In the genomic region with DNA sequence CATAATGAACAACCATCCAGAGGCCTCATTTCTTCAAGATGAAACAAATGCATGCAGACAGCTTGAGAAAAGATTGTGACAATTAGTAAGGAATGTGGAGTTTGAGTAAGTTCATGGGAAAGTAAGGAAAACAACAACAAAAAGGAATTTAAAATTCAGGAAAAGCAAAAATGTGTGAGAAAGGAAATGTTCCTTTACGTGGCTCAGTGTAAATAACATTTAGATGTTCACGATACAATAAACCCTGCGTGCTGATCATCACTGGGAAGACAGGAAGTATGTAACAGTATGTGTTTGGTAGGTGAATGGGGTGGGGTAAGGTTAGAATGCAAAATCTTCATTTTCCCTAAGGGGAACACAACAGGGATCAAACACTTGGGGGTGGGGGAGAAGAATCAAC, we compare ENCODE assay signal across 19 cellular contexts.
DNase-seq lines count a peak whose midpoint lies in the region; ATAC-seq and TF ChIP-seq lines count a peak whose summit lies in the region.
"Had no signal": no experiment of that assay in that cellular context is flagged by ENCODE, and none has a peak within 500 bp of the region (broad histone marks: within the 10 kb centered on the region; RNA-seq: fewer than 3 reads in every experiment).

No MANE protein-coding gene starts in this region.

- no peak for DNase-seq in activated CD8-positive, alpha-beta T cell treated with anti-CD3 and anti-CD28 coated beads for 36 hours
- no peak for DNase-seq in activated CD8-positive, alpha-beta T cell treated with anti-CD3 and anti-CD28 coated beads, Interleukin-2, amount 10 ng/mL, durations not matched to agents 7 days and 5 days
- DNase-seq in SK-N-MC (ENCODE audit: low read depth, low spot score) (no peak), endothelial cell (ENCODE audit: low spot score) (no peak), osteocyte (ENCODE audit: extremely low spot score, unreplicated experiment) (no peak)
- no peak for DNase-seq in activated CD4-positive, CD25-positive, alpha-beta regulatory T cell (lab: John Stamatoyannopoulos, UW)
- DNase-seq in stimulated activated naive B cell treated with anti-CD40 and anti-IgM and Interleukin-4, amounts not matched to agents 10 μg/mL and 1 μg/mL and 100 μg/mL, for 72 hours = no peak
- DNase-seq: activated gamma-delta T cell, aorta, DMS79 treated with DMSO at 0.1 percent for 48 hours, foreskin fibroblast, GM23248, hypothalamus, IMR-90, NCI-H1930, NCI-H446 had no signal

- no peak overlapping the region for H3K4me3 Mint-ChIP-seq in activated CD8-positive, alpha-beta T cell treated with anti-CD3 and anti-CD28 coated beads for 36 hours
- H3K4me3 Mint-ChIP-seq in activated CD8-positive, alpha-beta T cell treated with anti-CD3 and anti-CD28 coated beads, Interleukin-2, amount 10 ng/mL, durations not matched to agents 7 days and 5 days = no peak overlapping the region
- peak overlapping the region; percentile 1 for H3K4me3 Mint-ChIP-seq in endothelial cell (ENCODE audit: unreplicated experiment)
- H3K4me3 Mint-ChIP-seq in osteocyte (ENCODE audit: unreplicated experiment) = no peak overlapping the region
- H3K4me3 Mint-ChIP-seq in stimulated activated naive B cell treated with anti-CD40 and anti-IgM and Interleukin-4, amounts not matched to agents 10 μg/mL and 1 μg/mL and 100 μg/mL, for 72 hours = no peak overlapping the region
- H3K4me3 Mint-ChIP-seq: memory B cell had no signal

- H3K9ac ChIP-seq in SK-N-MC (ENCODE audit: insufficient read length) = no peak overlapping the region
- H3K9ac ChIP-seq: GM23248 had no signal

- H3K9me3 Mint-ChIP-seq in activated CD8-positive, alpha-beta T cell treated with anti-CD3 and anti-CD28 coated beads for 36 hours = no peaks in the 10 kb centered on the region
- H3K9me3 Mint-ChIP-seq in activated CD8-positive, alpha-beta T cell treated with anti-CD3 and anti-CD28 coated beads, Interleukin-2, amount 10 ng/mL, durations not matched to agents 7 days and 5 days (ENCODE audit: insufficient read depth) = no peaks in the 10 kb centered on the region
- no peaks in the 10 kb centered on the region for H3K9me3 Mint-ChIP-seq in endothelial cell (ENCODE audit: unreplicated experiment)
- no peaks in the 10 kb centered on the region for H3K9me3 Mint-ChIP-seq in osteocyte (ENCODE audit: unreplicated experiment)
- H3K9me3 Mint-ChIP-seq in stimulated activated naive B cell treated with anti-CD40 and anti-IgM and Interleukin-4, amounts not matched to agents 10 μg/mL and 1 μg/mL and 100 μg/mL, for 72 hours = no peaks in the 10 kb centered on the region
- H3K9me3 Mint-ChIP-seq: memory B cell had no signal

- peak; percentile 34 for ATAC-seq in activated CD8-positive, alpha-beta T cell treated with anti-CD3 and anti-CD28 coated beads for 36 hours
- no peak for ATAC-seq in activated CD8-positive, alpha-beta T cell treated with anti-CD3 and anti-CD28 coated beads, Interleukin-2, amount 10 ng/mL, durations not matched to agents 7 days and 5 days
- no peak for ATAC-seq in HG03521 (IDR thresholded peaks at IDR 0.05; ENCODE audit: unreplicated experiment)
- ATAC-seq in stimulated activated naive B cell treated with anti-CD40 and anti-IgM and Interleukin-4, amounts not matched to agents 10 μg/mL and 1 μg/mL and 100 μg/mL, for 72 hours (replicated peaks) = no peak
- ATAC-seq: SK-N-SH treated with all-trans-retinoic acid at 6 μM for 48 hours had no signal

- CTCF ChIA-PET in activated CD8-positive, alpha-beta T cell treated with anti-CD3 and anti-CD28 coated beads for 36 hours (lab: Charles Lee) = no interaction called here
- CTCF ChIA-PET in activated CD8-positive, alpha-beta T cell treated with anti-CD3 and anti-CD28 coated beads, Interleukin-2, amount 10 ng/mL, durations not matched to agents 7 days and 5 days (lab: Charles Lee) = no interaction called here

- H3K9me3 ChIP-seq in SK-N-MC (ENCODE audit: low read depth, low read length) = no peaks in the 10 kb centered on the region

- peaks cover 55% of the 10 kb centered on the region for H3K4me1 Mint-ChIP-seq in activated CD8-positive, alpha-beta T cell treated with anti-CD3 and anti-CD28 coated beads for 36 hours (ENCODE audit: low read depth)
- H3K4me1 Mint-ChIP-seq in activated CD8-positive, alpha-beta T cell treated with anti-CD3 and anti-CD28 coated beads, Interleukin-2, amount 10 ng/mL, durations not matched to agents 7 days and 5 days (ENCODE audit: low read depth) = peaks cover 35% of the 10 kb centered on the region
- H3K4me1 Mint-ChIP-seq in endothelial cell (ENCODE audit: unreplicated experiment) (peaks cover 51% of the 10 kb centered on the region), osteocyte (ENCODE audit: unreplicated experiment) (peaks cover 30% of the 10 kb centered on the region)
- peaks cover 20 to 39% of the 10 kb centered on the region in 2 donors for H3K4me1 Mint-ChIP-seq in stimulated activated naive B cell treated with anti-CD40 and anti-IgM and Interleukin-4, amounts not matched to agents 10 μg/mL and 1 μg/mL and 100 μg/mL, for 72 hours

- POLR2A ChIA-PET in activated CD8-positive, alpha-beta T cell treated with anti-CD3 and anti-CD28 coated beads for 36 hours (lab: Charles Lee) = interaction anchor here (0.6 kb wide), 1 partner anchor 76 kb away, joined by 3 read pairs; no protein-coding TSS in a partner anchor
- POLR2A ChIA-PET in activated CD8-positive, alpha-beta T cell treated with anti-CD3 and anti-CD28 coated beads, Interleukin-2, amount 10 ng/mL, durations not matched to agents 7 days and 5 days (lab: Charles Lee) = no interaction called here

- H3K4me3 ChIP-seq in SK-N-MC = no peak overlapping the region
- H3K4me3 ChIP-seq: GM23248 had no signal

- H3K36me3 ChIP-seq in SK-N-MC (ENCODE audit: insufficient read depth, low read length) = peaks cover 29% of the 10 kb centered on the region

- H3K27ac Mint-ChIP-seq in activated CD8-positive, alpha-beta T cell treated with anti-CD3 and anti-CD28 coated beads for 36 hours = peak overlapping the region; percentile 47
- H3K27ac Mint-ChIP-seq in activated CD8-positive, alpha-beta T cell treated with anti-CD3 and anti-CD28 coated beads, Interleukin-2, amount 10 ng/mL, durations not matched to agents 7 days and 5 days = no peak overlapping the region
- peak overlapping the region; percentile 84 for H3K27ac Mint-ChIP-seq in endothelial cell (ENCODE audit: unreplicated experiment)
- peak overlapping the region; percentile 66 for H3K27ac Mint-ChIP-seq in osteocyte (ENCODE audit: unreplicated experiment)
- H3K27ac Mint-ChIP-seq in stimulated activated naive B cell treated with anti-CD40 and anti-IgM and Interleukin-4, amounts not matched to agents 10 μg/mL and 1 μg/mL and 100 μg/mL, for 72 hours = no peak overlapping the region
- H3K27ac Mint-ChIP-seq: memory B cell had no signal

- intact Hi-C loops in activated CD8-positive, alpha-beta T cell treated with anti-CD3 and anti-CD28 coated beads for 36 hours (cut with micrococcal nuclease) = no loop called here

- H3K36me3 Mint-ChIP-seq in activated CD8-positive, alpha-beta T cell treated with anti-CD3 and anti-CD28 coated beads for 36 hours (ENCODE audit: low read depth) = peaks cover 34% of the 10 kb centered on the region
- peaks cover 31% of the 10 kb centered on the region for H3K36me3 Mint-ChIP-seq in activated CD8-positive, alpha-beta T cell treated with anti-CD3 and anti-CD28 coated beads, Interleukin-2, amount 10 ng/mL, durations not matched to agents 7 days and 5 days (ENCODE audit: low read depth)
- H3K36me3 Mint-ChIP-seq in endothelial cell (ENCODE audit: low read depth, unreplicated experiment) (peaks cover 11% of the 10 kb centered on the region), osteocyte (ENCODE audit: unreplicated experiment) (peaks cover 30% of the 10 kb centered on the region)
- peaks cover 39 to 54% of the 10 kb centered on the region in 2 donors for H3K36me3 Mint-ChIP-seq in stimulated activated naive B cell treated with anti-CD40 and anti-IgM and Interleukin-4, amounts not matched to agents 10 μg/mL and 1 μg/mL and 100 μg/mL, for 72 hours

- TF ChIP-seq CTCF in activated CD8-positive, alpha-beta T cell treated with anti-CD3 and anti-CD28 coated beads for 36 hours (IDR thresholded peaks at IDR 0.05) = no peak
- no peak for TF ChIP-seq CTCF in endothelial cell (IDR thresholded peaks at IDR 0.05; ENCODE audit: unreplicated experiment)
- TF ChIP-seq CTCF in osteocyte (IDR thresholded peaks at IDR 0.05) = no peak

- H3K27ac ChIP-seq in SK-N-MC = peak overlapping the region; percentile 5; the same call in 1 of the 2 replicates
- H3K27ac ChIP-seq: GM23248 had no signal

- H3K27me3 Mint-ChIP-seq in activated CD8-positive, alpha-beta T cell treated with anti-CD3 and anti-CD28 coated beads for 36 hours = no peaks in the 10 kb centered on the region
- no peaks in the 10 kb centered on the region for H3K27me3 Mint-ChIP-seq in activated CD8-positive, alpha-beta T cell treated with anti-CD3 and anti-CD28 coated beads, Interleukin-2, amount 10 ng/mL, durations not matched to agents 7 days and 5 days (ENCODE audit: low read depth)
- H3K27me3 Mint-ChIP-seq in endothelial cell (ENCODE audit: unreplicated experiment) (peaks cover 11% of the 10 kb centered on the region), osteocyte (ENCODE audit: unreplicated experiment) (no peaks in the 10 kb centered on the region)
- H3K27me3 Mint-ChIP-seq in stimulated activated naive B cell treated with anti-CD40 and anti-IgM and Interleukin-4, amounts not matched to agents 10 μg/mL and 1 μg/mL and 100 μg/mL, for 72 hours = no peaks in the 10 kb centered on the region
- H3K27me3 Mint-ChIP-seq: memory B cell had no signal

Comparison
In these comparisons a context has a peak if more than half of its experiments do, and no peak if none do; other contexts are left out.
1. H3K27ac Mint-ChIP-seq: peak in activated CD8-positive, alpha-beta T cell treated with anti-CD3 and anti-CD28 coated beads for 36 hours (single experiment), endothelial cell (single experiment) and osteocyte (single experiment); none in activated CD8-positive, alpha-beta T cell treated with anti-CD3 and anti-CD28 coated beads, Interleukin-2, amount 10 ng/mL, durations not matched to agents 7 days and 5 days (single experiment) and stimulated activated naive B cell treated with anti-CD40 and anti-IgM and Interleukin-4, amounts not matched to agents 10 μg/mL and 1 μg/mL and 100 μg/mL, for 72 hours (single experiment).